20 cellular contexts compared by ENCODE assay signal in genomic region chr18:8411492-8411891, GRCh38.
DNase-seq lines count a peak whose midpoint lies in the region; ATAC-seq and TF ChIP-seq lines count a peak whose summit lies in the region.
"Had no signal": no experiment of that assay in that cellular context is flagged by ENCODE, and none has a peak within 500 bp of the region (broad histone marks: within the 10 kb centered on the region; RNA-seq: fewer than 3 reads in every experiment).

No MANE protein-coding gene starts in this region.

- no peaks in the 10 kb centered on the region for H4K20me1 ChIP-seq in PC-3 (ENCODE audit: low read length)

- H3K9ac ChIP-seq in PC-3 (ENCODE audit: low read length), result no peak overlapping the region

- no peaks in the 10 kb centered on the region for H3K27me3 ChIP-seq in PC-3 (ENCODE audit: low read length)

- no peaks in the 10 kb centered on the region for H3K9me2 ChIP-seq in PC-3 (replicated peaks; ENCODE audit: low read length)

- intact Hi-C loops in Calu3 (cut with micrococcal nuclease; ENCODE audit: unreplicated experiment) (no loop called here), PC-3 (cut with micrococcal nuclease) (no loop called here)

- CTCF ChIA-PET in Calu3 (lab: Charles Lee), result no interaction called here
- CTCF ChIA-PET in PC-3 (lab: Charles Lee), result no interaction called here

- H3K4me1 Mint-ChIP-seq in Calu3 (ENCODE audit: low read depth, unreplicated experiment), result peaks cover 7% of the 10 kb centered on the region
- no peaks in the 10 kb centered on the region for H3K4me1 Mint-ChIP-seq in activated T-helper 17 cell treated with anti-CD3 and anti-CD28 coated beads, Interleukin-2, amount 50 U/mL, for 72 hours

- no peak overlapping the region for H3K4me2 ChIP-seq in PC-3 (ENCODE audit: low read length)
- H3K4me2 ChIP-seq: A549 had no signal

- POLR2A ChIA-PET in PC-3 (lab: Charles Lee; ENCODE audit: unreplicated experiment), result no interaction called here

- H3K9me3 Mint-ChIP-seq in Calu3 (ENCODE audit: low read depth, unreplicated experiment), result peaks cover 9% of the 10 kb centered on the region
- peaks cover 20% of the 10 kb centered on the region for H3K9me3 Mint-ChIP-seq in activated T-helper 17 cell treated with anti-CD3 and anti-CD28 coated beads, Interleukin-2, amount 50 U/mL, for 72 hours

- no peak overlapping the region for H3K27ac Mint-ChIP-seq in Calu3 (ENCODE audit: unreplicated experiment)
- H3K27ac Mint-ChIP-seq in activated T-helper 17 cell treated with anti-CD3 and anti-CD28 coated beads, Interleukin-2, amount 50 U/mL, for 72 hours, result no peak overlapping the region
- H3K27ac Mint-ChIP-seq: CD4-positive, alpha-beta T cell had no signal

- H3K36me3 Mint-ChIP-seq in Calu3 (ENCODE audit: insufficient read depth, unreplicated experiment), result no peaks in the 10 kb centered on the region
- H3K36me3 Mint-ChIP-seq in activated T-helper 17 cell treated with anti-CD3 and anti-CD28 coated beads, Interleukin-2, amount 50 U/mL, for 72 hours (ENCODE audit: low read depth), result peaks cover 2% of the 10 kb centered on the region

- no peaks in the 10 kb centered on the region for H3K36me3 ChIP-seq in PC-3 (ENCODE audit: low read depth, low read length)

- 0 out of 2 replicates have a peak, but pooled peaks cover 9% of the 10 kb centered on the region for H3K9me3 ChIP-seq in PC-3 (ENCODE audit: low read length)

- H3K27me3 Mint-ChIP-seq in Calu3 (ENCODE audit: unreplicated experiment), result peaks cover 15% of the 10 kb centered on the region
- no peaks in the 10 kb centered on the region for H3K27me3 Mint-ChIP-seq in activated T-helper 17 cell treated with anti-CD3 and anti-CD28 coated beads, Interleukin-2, amount 50 U/mL, for 72 hours

- ATAC-seq in PC-3, result no peak
- no peak for ATAC-seq in HG02852 (IDR thresholded peaks at IDR 0.05; ENCODE audit: unreplicated experiment)
- ATAC-seq in activated T-helper 17 cell treated with anti-CD3 and anti-CD28 coated beads, Interleukin-2, amount 50 U/mL, for 72 hours (replicated peaks), result no peak
- ATAC-seq: A549, GM12878, HCT116 had no signal

- no peaks in the 10 kb centered on the region for H3F3A ChIP-seq in PC-3 (ENCODE audit: low read length, unreplicated experiment)

- H2AFZ ChIP-seq in PC-3 (ENCODE audit: low read length), result no peak overlapping the region

- H3K4me3 ChIP-seq in PC-3 (ENCODE audit: low read length), result no peak overlapping the region
- H3K4me3 ChIP-seq: A549, GM12878 had no signal

- H3K4me1 ChIP-seq in PC-3 (ENCODE audit: insufficient read depth, low read length), result no peaks in the 10 kb centered on the region
- H3K4me1 ChIP-seq: A549 had no signal

- no peak for TF ChIP-seq CTCF in Calu3 (IDR thresholded peaks at IDR 0.05; ENCODE audit: unreplicated experiment)
- no peak for TF ChIP-seq CTCF in PC-3 (conservative IDR thresholded peaks at IDR 0.05; ENCODE audit: low read depth, low read length)

- no peak overlapping the region for H3K4me3 Mint-ChIP-seq in Calu3 (ENCODE audit: low read depth, unreplicated experiment)
- no peak overlapping the region for H3K4me3 Mint-ChIP-seq in activated T-helper 17 cell treated with anti-CD3 and anti-CD28 coated beads, Interleukin-2, amount 50 U/mL, for 72 hours
- H3K4me3 Mint-ChIP-seq: CD4-positive, alpha-beta T cell had no signal

- BruUV-seq in Calu3 (replicated peaks; lab: Mats Ljungman, UMichigan) (TSS peak; percentile 19), PC-3 (replicated peaks; lab: Mats Ljungman, UMichigan) (TSS peak; percentile 11)

- H3K27ac ChIP-seq in PC-3 (ENCODE audit: low read length), result no peak overlapping the region
- H3K27ac ChIP-seq: 22Rv1, A549, C4-2B had no signal

- DNase-seq in DMS53 (lab: John Stamatoyannopoulos, UW) (peak; percentile 47), DMS53 treated with DMSO at 0.1 percent for 48 hours (lab: John Stamatoyannopoulos, UW; ENCODE audit: unreplicated experiment) (no peak), Calu3 (no peak), PC-3 (no peak), renal cortical epithelial cell (ENCODE audit: low read depth) (peak; percentile 15)
- DNase-seq: AML-193; Caco-2; CD4-positive, alpha-beta T cell; DMS153; DND-41; EL; GOT3; H7 had no signal

- H3K79me2 ChIP-seq in PC-3 (ENCODE audit: low read length), result no peaks in the 10 kb centered on the region

Comparison
In these comparisons a context has a peak if more than half of its experiments do, and no peak if none do; other contexts are left out.
1. DNase-seq: peak in DMS53 (single experiment) and renal cortical epithelial cell (single experiment); none in DMS53 treated with DMSO at 0.1 percent for 48 hours (single experiment), Calu3 (single experiment) and PC-3 (single experiment).